Comparison of ENCODE assay signal across 10 cellular contexts in the genomic region with DNA sequence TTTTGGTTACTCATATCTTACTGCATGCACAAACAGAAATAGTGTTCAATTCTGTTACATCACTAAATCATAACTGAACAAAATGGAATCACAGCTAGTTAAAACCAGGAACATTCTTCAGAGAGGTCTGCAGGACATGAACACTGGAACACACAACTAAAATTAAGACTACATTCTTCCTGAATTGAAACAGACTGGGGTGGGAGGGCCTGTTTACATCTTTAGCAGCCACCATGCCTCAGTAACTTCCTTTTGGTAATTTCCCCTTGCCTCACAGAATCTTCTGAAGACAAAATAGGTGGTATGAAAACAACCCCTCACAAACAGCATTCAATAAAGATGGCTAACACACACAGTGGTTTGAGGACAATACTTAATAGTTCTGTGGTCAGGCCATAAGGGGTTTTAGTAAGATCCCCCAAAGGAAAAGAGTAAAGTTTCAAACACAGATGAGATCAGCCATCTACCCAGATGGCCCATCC. TPM values are rescaled to one million over a fixed set of nuclear protein-coding genes. Genes with fewer than 3 reads are reported as not detected.
DNase-seq lines count a peak whose midpoint lies in the region; ATAC-seq and TF ChIP-seq lines count a peak whose summit lies in the region.
"Had no signal": no experiment of that assay in that cellular context is flagged by ENCODE, and none has a peak within 500 bp of the region (broad histone marks: within the 10 kb centered on the region; RNA-seq: fewer than 3 reads in every experiment).

No MANE protein-coding gene starts in this region.

- CTCF ChIA-PET in GM10248 (lab: Yijun Ruan, JAX) (no interaction called here), MCF 10A (lab: Yijun Ruan, JAX) (interaction anchor here (0.6 to 2.6 kb wide), 2 partner anchors 37 to 68 kb away, joined by 3 to 10 read pairs; no protein-coding TSS in a partner anchor)

- no TSS peak for BruUV-seq in MCF 10A (replicated peaks; lab: Mats Ljungman, UMichigan)

- POLR2A ChIA-PET in GM10248 (lab: Yijun Ruan, JAX): no interaction called here
- POLR2A ChIA-PET in MCF 10A (lab: Yijun Ruan, JAX): interaction anchor here (1.2 kb wide), 1 partner anchor 26 kb away, joined by 3 read pairs; no protein-coding TSS in a partner anchor

- peaks cover 72% of the 10 kb centered on the region for H3K4me1 Mint-ChIP-seq in activated T-helper 1 cell treated with anti-CD3 and anti-CD28 coated beads, Interleukin-12 subunit alpha, Interleukin-12 subunit beta, Interleukin-2, Interleukin-4 antibody, amounts not matched to agents 30 ng/mL and 10 ng/mL and 1 ng/mL, durations not matched to agents 14 hours and 24 hours and 36 hours (ENCODE audit: low read depth)
- H3K4me1 Mint-ChIP-seq in natural killer cell: peaks cover 33 to 36% of the 10 kb centered on the region in 2 donors
- peaks cover 5% of the 10 kb centered on the region for H3K4me1 Mint-ChIP-seq in MCF 10A (ENCODE audit: insufficient read depth, unreplicated experiment)

- no peaks in the 10 kb centered on the region for H3K27me3 Mint-ChIP-seq in activated T-helper 1 cell treated with anti-CD3 and anti-CD28 coated beads, Interleukin-12 subunit alpha, Interleukin-12 subunit beta, Interleukin-2, Interleukin-4 antibody, amounts not matched to agents 30 ng/mL and 10 ng/mL and 1 ng/mL, durations not matched to agents 14 hours and 24 hours and 36 hours (ENCODE audit: insufficient read depth)
- no peaks in the 10 kb centered on the region for H3K27me3 Mint-ChIP-seq in natural killer cell (ENCODE audit: low read depth in 2 of 2)
- no peaks in the 10 kb centered on the region for H3K27me3 Mint-ChIP-seq in MCF 10A (ENCODE audit: insufficient read depth, unreplicated experiment)
- H3K27me3 Mint-ChIP-seq: progenitor cell of endocrine pancreas had no signal

- ATAC-seq in GM21447 (IDR thresholded peaks at IDR 0.05; ENCODE audit: unreplicated experiment) (peak; percentile 46), natural killer cell (peak in 2 of 3 donors; percentile 34 to 57), GM21619 (IDR thresholded peaks at IDR 0.05; ENCODE audit: unreplicated experiment) (no peak)

- intact Hi-C loops in activated T-helper 1 cell treated with anti-CD3 and anti-CD28 coated beads, Interleukin-12 subunit alpha, Interleukin-12 subunit beta, Interleukin-2, Interleukin-4 antibody, amounts not matched to agents 30 ng/mL and 10 ng/mL and 1 ng/mL, durations not matched to agents 14 hours and 24 hours and 36 hours (cut with micrococcal nuclease): no loop called here
- intact Hi-C loops in natural killer cell (cut with micrococcal nuclease): no loop called here
- intact Hi-C loops in MCF 10A (cut with micrococcal nuclease): no loop called here

- no peaks in the 10 kb centered on the region for H3K9me3 Mint-ChIP-seq in activated T-helper 1 cell treated with anti-CD3 and anti-CD28 coated beads, Interleukin-12 subunit alpha, Interleukin-12 subunit beta, Interleukin-2, Interleukin-4 antibody, amounts not matched to agents 30 ng/mL and 10 ng/mL and 1 ng/mL, durations not matched to agents 14 hours and 24 hours and 36 hours
- H3K9me3 Mint-ChIP-seq in natural killer cell: no peaks in the 10 kb centered on the region
- H3K9me3 Mint-ChIP-seq in MCF 10A (ENCODE audit: unreplicated experiment): no peaks in the 10 kb centered on the region

- H3K27ac Mint-ChIP-seq in activated T-helper 1 cell treated with anti-CD3 and anti-CD28 coated beads, Interleukin-12 subunit alpha, Interleukin-12 subunit beta, Interleukin-2, Interleukin-4 antibody, amounts not matched to agents 30 ng/mL and 10 ng/mL and 1 ng/mL, durations not matched to agents 14 hours and 24 hours and 36 hours: peak overlapping the region; percentile 90
- H3K27ac Mint-ChIP-seq in natural killer cell (peak overlapping the region; percentile 81 to 88), MCF 10A (ENCODE audit: low read depth, unreplicated experiment) (no peak overlapping the region)

- peak overlapping the region; percentile 55 for H3K4me3 Mint-ChIP-seq in activated T-helper 1 cell treated with anti-CD3 and anti-CD28 coated beads, Interleukin-12 subunit alpha, Interleukin-12 subunit beta, Interleukin-2, Interleukin-4 antibody, amounts not matched to agents 30 ng/mL and 10 ng/mL and 1 ng/mL, durations not matched to agents 14 hours and 24 hours and 36 hours
- no peak overlapping the region for H3K4me3 Mint-ChIP-seq in natural killer cell
- no peak overlapping the region for H3K4me3 Mint-ChIP-seq in MCF 10A (ENCODE audit: unreplicated experiment)

- no peak for TF ChIP-seq CTCF in GM10248 (IDR thresholded peaks at IDR 0.05; ENCODE audit: control extremely low read depth, extremely low read depth, low read depth, missing control alignments)
- no peak for TF ChIP-seq CTCF in natural killer cell (IDR thresholded peaks at IDR 0.05)
- no peak for TF ChIP-seq CTCF in MCF 10A (IDR thresholded peaks at IDR 0.05; ENCODE audit: unreplicated experiment)

- DNase-seq in GM10248 (ENCODE audit: extremely low spot score): peak; percentile 50
- no peak for DNase-seq in activated T-helper 1 cell treated with anti-CD3 and anti-CD28 coated beads, Interleukin-12 subunit alpha, Interleukin-12 subunit beta, Interleukin-2, Interleukin-4 antibody, amounts not matched to agents 30 ng/mL and 10 ng/mL and 1 ng/mL, durations not matched to agents 14 hours and 24 hours and 36 hours (ENCODE audit: low spot score)
- DNase-seq in natural killer cell: no peak
- no peak for DNase-seq in stimulated activated CD4-positive, alpha-beta T cell treated with anti-CD3 and anti-CD28 coated beads, Interleukin-12 subunit alpha, Interleukin-12 subunit beta, amount 100 ng/mL, for 4 hours
- no peak for DNase-seq in MCF 10A (ENCODE audit: unreplicated experiment)
- DNase-seq: NCI-H226; stimulated activated CD4-positive, alpha-beta T cell treated with anti-CD3 and anti-CD28 coated beads, Interleukin-2, amount 100 ng/mL, for 24 hours had no signal

- H3K36me3 Mint-ChIP-seq in activated T-helper 1 cell treated with anti-CD3 and anti-CD28 coated beads, Interleukin-12 subunit alpha, Interleukin-12 subunit beta, Interleukin-2, Interleukin-4 antibody, amounts not matched to agents 30 ng/mL and 10 ng/mL and 1 ng/mL, durations not matched to agents 14 hours and 24 hours and 36 hours (ENCODE audit: low read depth): peaks cover 57% of the 10 kb centered on the region
- H3K36me3 Mint-ChIP-seq in natural killer cell (peaks cover 28% of the 10 kb centered on the region), MCF 10A (ENCODE audit: insufficient read depth, unreplicated experiment) (peaks cover 79% of the 10 kb centered on the region)

RNA-seq across cellular contexts. Expression of gene MARF1, which starts 6.5 kb away (rescaled TPM):
- 58.8 and 58.9 TPM in 2 replicates for total RNA-seq in activated T-helper 1 cell treated with anti-CD3 and anti-CD28 coated beads, Interleukin-12 subunit alpha, Interleukin-12 subunit beta, Interleukin-2, Interleukin-4 antibody, amounts not matched to agents 30 ng/mL and 10 ng/mL and 1 ng/mL, durations not matched to agents 14 hours and 24 hours and 36 hours
- total RNA-seq in natural killer cell (100 to 1,000 TPM; 127 to 149 (median 140) TPM), MCF 10A (2022) (48.1 and 56.2 TPM in 2 replicates)

RNA-seq across cellular contexts. Expression of gene NDE1, which starts 13.6 kb away (rescaled TPM):
- total RNA-seq in activated T-helper 1 cell treated with anti-CD3 and anti-CD28 coated beads, Interleukin-12 subunit alpha, Interleukin-12 subunit beta, Interleukin-2, Interleukin-4 antibody, amounts not matched to agents 30 ng/mL and 10 ng/mL and 1 ng/mL, durations not matched to agents 14 hours and 24 hours and 36 hours: 87.4 and 91.8 TPM in 2 replicates
- total RNA-seq in natural killer cell: 100 to 1,000 TPM; 104 to 118 (median 114) TPM
- 121 and 162 TPM in 2 replicates for total RNA-seq in MCF 10A (2022)
